1 cellular context compared by ENCODE assay signal in the genomic region with DNA sequence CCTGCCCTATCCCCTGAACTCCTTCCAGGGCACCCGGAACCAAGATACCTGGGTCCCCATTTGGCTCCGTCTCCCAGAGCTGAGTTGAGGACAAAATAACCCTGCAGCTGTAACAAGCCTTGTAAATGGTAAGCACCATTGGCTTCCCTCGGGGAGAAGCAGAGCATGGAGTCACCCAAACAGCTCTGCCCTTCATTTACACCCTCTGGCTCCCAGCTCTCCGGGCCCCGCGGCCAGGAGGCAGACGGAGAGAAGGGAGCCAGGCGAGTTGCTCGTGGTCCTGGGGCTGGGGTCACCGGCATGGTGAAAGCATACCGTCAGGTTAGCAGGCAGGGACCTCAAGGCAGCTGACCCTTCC.
TF ChIP-seq lines count a peak whose summit lies in the region.

No MANE protein-coding gene starts in this region.

TF ChIP-seq in SK-N-SH treated with all-trans-retinoic acid at 6 μM for 48 hours, 23 proteins besides CTCF, POLR2A, EP300 and RAD21 (continued from another document):
- TF ChIP-seq, protein P1, sequence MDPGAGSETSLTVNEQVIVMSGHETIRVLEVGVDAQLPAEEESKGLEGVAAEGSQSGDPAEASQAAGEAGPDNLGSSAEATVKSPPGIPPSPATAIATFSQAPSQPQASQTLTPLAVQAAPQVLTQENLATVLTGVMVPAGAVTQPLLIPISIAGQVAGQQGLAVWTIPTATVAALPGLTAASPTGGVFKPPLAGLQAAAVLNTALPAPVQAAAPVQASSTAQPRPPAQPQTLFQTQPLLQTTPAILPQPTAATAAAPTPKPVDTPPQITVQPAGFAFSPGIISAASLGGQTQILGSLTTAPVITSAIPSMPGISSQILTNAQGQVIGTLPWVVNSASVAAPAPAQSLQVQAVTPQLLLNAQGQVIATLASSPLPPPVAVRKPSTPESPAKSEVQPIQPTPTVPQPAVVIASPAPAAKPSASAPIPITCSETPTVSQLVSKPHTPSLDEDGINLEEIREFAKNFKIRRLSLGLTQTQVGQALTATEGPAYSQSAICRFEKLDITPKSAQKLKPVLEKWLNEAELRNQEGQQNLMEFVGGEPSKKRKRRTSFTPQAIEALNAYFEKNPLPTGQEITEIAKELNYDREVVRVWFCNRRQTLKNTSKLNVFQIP (CRISPR knock-in tag; IDR thresholded peaks at IDR 0.05; ENCODE audit: borderline replicate concordance, low read depth) = no peak
- TF ChIP-seq TSHZ2 (CRISPR knock-in tag; IDR thresholded peaks at IDR 0.05) = no peak
- no peak for TF ChIP-seq ZFP3 (CRISPR knock-in tag; IDR thresholded peaks at IDR 0.05)
- no peak for TF ChIP-seq ZNF70 (CRISPR knock-in tag; IDR thresholded peaks at IDR 0.05)
TF ChIP-seq in SK-N-SH treated with all-trans-retinoic acid at 6 μM for 48 hours: peak in this region for 0.
